Comparison of ENCODE assay signal across 1 cellular context in the genomic region with DNA sequence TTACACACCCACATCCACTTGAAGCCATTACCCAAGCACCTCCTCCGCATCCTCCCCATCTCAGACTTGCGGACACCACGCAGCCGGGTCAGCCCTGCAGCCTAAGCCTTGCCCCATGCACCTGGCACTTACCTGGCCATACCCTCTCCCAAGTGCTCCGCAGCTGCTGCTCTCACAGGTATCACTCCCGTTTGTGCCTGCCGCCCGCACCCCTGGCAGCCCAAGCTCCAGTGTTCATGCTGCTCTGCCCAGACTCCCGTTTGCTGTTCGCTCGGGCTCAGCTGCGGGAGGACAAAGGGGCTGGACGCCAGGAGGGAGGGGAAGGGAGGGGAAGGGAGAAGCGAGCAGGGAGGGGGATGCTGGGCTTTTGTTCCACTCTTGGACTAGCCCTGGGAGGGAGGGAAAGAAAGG.
A peak's percentile ranks its signal among the peaks of the same experiment; 100 is the strongest.
TF ChIP-seq lines count a peak whose summit lies in the region.

Gene KLHL35, minus strand, starts transcription at position 293 of the 411 bp plus-strand sequence. CDS start 2,574 bp downstream, outside the sequence.

TF ChIP-seq in HepG2, 621 proteins besides CTCF, POLR2A, EP300 and RAD21:
- TF ChIP-seq AGO2 (optimal IDR thresholded peaks at IDR 0.05; ENCODE audit: low read depth, low read length) (peak; percentile 61), NCOA2 (CRISPR knock-in tag; IDR thresholded peaks at IDR 0.05) (no peak), MATR3 (CRISPR knock-in tag; IDR thresholded peaks at IDR 0.05) (no peak), KDM2A (CRISPR knock-in tag; IDR thresholded peaks at IDR 0.05; ENCODE audit: borderline replicate concordance, low read depth) (0 out of 2 replicates have a peak, but pooled peaks have one; percentile 42), ZBTB2 (CRISPR knock-in tag; IDR thresholded peaks at IDR 0.05; ENCODE audit: low read depth) (no peak), TMF1 (CRISPR knock-in tag; IDR thresholded peaks at IDR 0.05; ENCODE audit: low read depth) (0 out of 2 replicates have a peak, but pooled peaks have one; percentile 31), REPIN1 (CRISPR knock-in tag; IDR thresholded peaks at IDR 0.05; ENCODE audit: borderline replicate concordance, low read depth) (0 out of 2 replicates have a peak, but pooled peaks have one; percentile 51), ZNF816 (CRISPR knock-in tag; IDR thresholded peaks at IDR 0.05; ENCODE audit: borderline replicate concordance) (no peak), KMT2B (CRISPR knock-in tag; IDR thresholded peaks at IDR 0.05) (no peak)
- TF ChIP-seq, protein P1, sequence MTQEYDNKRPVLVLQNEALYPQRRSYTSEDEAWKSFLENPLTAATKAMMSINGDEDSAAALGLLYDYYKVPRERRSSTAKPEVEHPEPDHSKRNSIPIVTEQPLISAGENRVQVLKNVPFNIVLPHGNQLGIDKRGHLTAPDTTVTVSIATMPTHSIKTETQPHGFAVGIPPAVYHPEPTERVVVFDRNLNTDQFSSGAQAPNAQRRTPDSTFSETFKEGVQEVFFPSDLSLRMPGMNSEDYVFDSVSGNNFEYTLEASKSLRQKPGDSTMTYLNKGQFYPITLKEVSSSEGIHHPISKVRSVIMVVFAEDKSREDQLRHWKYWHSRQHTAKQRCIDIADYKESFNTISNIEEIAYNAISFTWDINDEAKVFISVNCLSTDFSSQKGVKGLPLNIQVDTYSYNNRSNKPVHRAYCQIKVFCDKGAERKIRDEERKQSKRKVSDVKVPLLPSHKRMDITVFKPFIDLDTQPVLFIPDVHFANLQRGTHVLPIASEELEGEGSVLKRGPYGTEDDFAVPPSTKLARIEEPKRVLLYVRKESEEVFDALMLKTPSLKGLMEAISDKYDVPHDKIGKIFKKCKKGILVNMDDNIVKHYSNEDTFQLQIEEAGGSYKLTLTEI (CRISPR knock-in tag; conservative IDR thresholded peaks at IDR 0.05): no peak
